Comparison of ENCODE assay signal across 8 cellular contexts in the genomic region with DNA sequence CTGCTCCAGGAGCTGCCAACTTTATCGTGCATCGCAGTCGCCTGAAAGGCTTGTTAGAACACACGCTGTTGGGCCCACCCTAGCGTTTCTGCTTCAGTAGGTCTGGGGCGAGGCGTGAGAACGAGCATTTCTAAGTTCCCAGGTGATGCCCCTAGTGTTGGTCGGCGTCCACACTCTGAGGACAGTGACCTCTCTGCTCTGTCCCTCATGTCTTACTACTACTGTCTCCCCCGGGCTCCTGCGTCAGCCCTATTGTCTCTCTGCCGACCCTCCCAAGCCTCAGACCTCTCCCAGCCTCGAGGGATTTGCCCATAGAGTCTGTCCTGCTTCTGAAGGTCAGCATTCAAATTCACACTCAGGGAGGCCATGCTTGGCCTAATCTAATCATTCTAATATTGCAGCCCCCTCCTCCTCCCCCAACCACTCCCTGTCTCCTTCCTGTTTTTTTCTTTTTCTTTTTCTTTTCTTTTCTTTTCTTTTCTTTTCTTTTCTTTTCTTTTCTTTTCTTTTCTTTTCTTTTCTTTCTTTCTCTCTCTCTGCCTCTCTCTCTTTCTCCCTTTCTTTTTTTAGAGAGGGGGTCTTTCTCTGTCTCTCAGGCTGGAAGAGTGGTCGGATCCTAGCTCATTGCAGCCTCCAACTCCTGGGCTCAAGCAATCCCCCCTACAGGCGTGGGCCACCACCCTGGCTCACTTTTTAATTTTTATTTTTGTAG. TPM values are rescaled to one million over a fixed set of nuclear protein-coding genes. Genes with fewer than 3 reads are reported as not detected.
A peak's percentile ranks its signal among the peaks of the same experiment; 100 is the strongest.
DNase-seq lines count a peak whose midpoint lies in the region; ATAC-seq and TF ChIP-seq lines count a peak whose summit lies in the region.

No MANE protein-coding gene starts in this region.

- H3K23ac ChIP-seq in IMR-90 (ENCODE audit: low read depth, low read length), result 0 out of 2 replicates have a peak overlapping the region, but pooled peaks have one; percentile 47

- no peak overlapping the region for H3K18ac ChIP-seq in IMR-90 (ENCODE audit: low read depth, low read length)

- peak overlapping the region; percentile 99 for H2AFZ ChIP-seq in IMR-90 (replicated peaks; ENCODE audit: low read length, poor library complexity)

- H2BK5ac ChIP-seq in IMR-90 (ENCODE audit: low read depth, low read length, poor library complexity, severe bottlenecking), result no peak overlapping the region

- peak overlapping the region; percentile 96 for H3K4me2 ChIP-seq in IMR-90 (ENCODE audit: low read depth, low read length)

- H2AK5ac ChIP-seq in IMR-90 (ENCODE audit: low read depth, low read length), result no peak overlapping the region

- TF ChIP-seq RAD21 in IMR-90 (IDR thresholded peaks at IDR 0.05; ENCODE audit: low read length), result no peak

- peak overlapping the region; percentile 77 to 90; a peak in 3 of 4 replicates for H4K8ac ChIP-seq in IMR-90 (ENCODE audit: low read depth in 2 of 2, low read length in 2 of 2)

- H4K20me1 ChIP-seq in IMR-90 (ENCODE audit: insufficient read depth, low read length), result peaks cover 4% of the 10 kb centered on the region; the same call in 1 of the 2 replicates

- no peaks in the 10 kb centered on the region for H3K9me1 ChIP-seq in IMR-90 (ENCODE audit: insufficient read depth, low read length)

- no peaks in the 10 kb centered on the region for H3K36me3 ChIP-seq in IMR-90 (ENCODE audit: control insufficient read depth, insufficient read depth, low read length)

- peak overlapping the region; percentile 98 for H3K4me3 ChIP-seq in IMR-90 (ENCODE audit: insufficient read depth, low read depth, low read length)

- peak overlapping the region; percentile 14; the same call in 1 of the 2 replicates for H3K27ac ChIP-seq in IMR-90 (ENCODE audit: insufficient read depth, low read length)

- no peak for DNase-seq in activated T-cell treated with anti-CD3 and anti-CD28 coated beads, Interleukin-2, amount 50 U/mL, for 4 hours
- DNase-seq in activated T-cell treated with anti-CD3 and anti-CD28 coated beads, Interleukin-2, amount 50 U/mL, for 1 hour, result no peak
- DNase-seq in IMR-90 (no peak), SKM-1 treated with dmso at 0.1 percent for 144 hours (lab: John Stamatoyannopoulos, UW; ENCODE audit: unreplicated experiment) (peak; percentile 44), NCI-H1048 (lab: John Stamatoyannopoulos, UW) (no peak)
- DNase-seq in naive thymus-derived CD8-positive, alpha-beta T cell, result peak in 1 of 10 donors; percentile 8

- peak overlapping the region; percentile 76 for H3K9ac ChIP-seq in IMR-90 (ENCODE audit: low read depth, low read length)

- dilution Hi-C loops in IMR-90 (cut with HindIII; ENCODE audit: low sequenced_read_pairs, unreplicated experiment), result no loop called here

- no TSS peak for BruUV-seq in IMR-90 (replicated peaks; lab: Mats Ljungman, UMichigan)

- no peaks in the 10 kb centered on the region for H3K27me3 Mint-ChIP-seq in activated T-cell treated with anti-CD3 and anti-CD28 coated beads, Interleukin-2, amount 50 U/mL, for 4 hours (ENCODE audit: low read depth)
- H3K27me3 Mint-ChIP-seq in naive thymus-derived CD8-positive, alpha-beta T cell, result no peaks in the 10 kb centered on the region

- no peak overlapping the region for H2BK120ac ChIP-seq in IMR-90 (ENCODE audit: low read depth, low read length)

- H3K36me3 Mint-ChIP-seq in activated T-cell treated with anti-CD3 and anti-CD28 coated beads, Interleukin-2, amount 50 U/mL, for 4 hours (ENCODE audit: insufficient read depth), result no peaks in the 10 kb centered on the region
- no peaks in the 10 kb centered on the region for H3K36me3 Mint-ChIP-seq in naive thymus-derived CD8-positive, alpha-beta T cell

- 2% methylated on average over 9 of the region's 16 CpGs; no CpG with 5 or more reads in 1 of the 2 experiments for whole genome bisulfite sequencing in IMR-90 (ENCODE audit: extremely low coverage in 2 of 2, insufficient read length in 1 of 2), 2 experiments

- in situ Hi-C loops in IMR-90 (cut with MboI; ENCODE audit: low sequenced_read_pairs), result no loop called here

- H3K9me3 Mint-ChIP-seq in activated T-cell treated with anti-CD3 and anti-CD28 coated beads, Interleukin-2, amount 50 U/mL, for 4 hours, result no peaks in the 10 kb centered on the region
- H3K9me3 Mint-ChIP-seq in naive thymus-derived CD8-positive, alpha-beta T cell, result no peaks in the 10 kb centered on the region

- no peak overlapping the region for H3K4ac ChIP-seq in IMR-90 (ENCODE audit: low read depth, low read length)

- H3K27ac Mint-ChIP-seq in naive thymus-derived CD8-positive, alpha-beta T cell, result peak overlapping the region; percentile 87 to 98 (median 95)

- H3K4me1 Mint-ChIP-seq in activated T-cell treated with anti-CD3 and anti-CD28 coated beads, Interleukin-2, amount 50 U/mL, for 4 hours (ENCODE audit: low read depth), result peaks cover 18% of the 10 kb centered on the region
- peaks cover 7 to 26% (median 25%) of the 10 kb centered on the region in 4 donors for H3K4me1 Mint-ChIP-seq in naive thymus-derived CD8-positive, alpha-beta T cell

- no peak overlapping the region; the same call in 2 of the 3 replicates for H2BK15ac ChIP-seq in IMR-90 (ENCODE audit: low read depth, low read length)

- no peak overlapping the region for H3K14ac ChIP-seq in IMR-90 (replicated peaks; ENCODE audit: low read depth, low read length)

- ATAC-seq in activated T-cell treated with anti-CD3 and anti-CD28 coated beads, Interleukin-2, amount 50 U/mL, for 4 hours, result peak; percentile 16 to 27
- ATAC-seq in GM21723 (IDR thresholded peaks at IDR 0.05; ENCODE audit: unreplicated experiment), result peak; percentile 60
- 0 out of 2 replicates have a peak, but pooled peaks have one; percentile 2 for ATAC-seq in IMR-90 (ENCODE audit: low read depth)
- ATAC-seq in esophagus mucosa, result peak; percentile 44
- ATAC-seq in naive thymus-derived CD8-positive, alpha-beta T cell, result no peak

- H3K27me3 ChIP-seq in IMR-90 (ENCODE audit: control insufficient read depth, insufficient read depth, low read length), result no peaks in the 10 kb centered on the region

- intact Hi-C loops in IMR-90 (cut with micrococcal nuclease), result no loop called here

- no peak for TF ChIP-seq CTCF in IMR-90 (conservative IDR thresholded peaks at IDR 0.05; ENCODE audit: low read depth, low read length)

- peak overlapping the region; percentile 86 for H2AK9ac ChIP-seq in IMR-90 (replicated peaks; ENCODE audit: low read depth, low read length, poor library complexity)

- POLR2A ChIA-PET in IMR-90 (lab: Charles Lee; ENCODE audit: unreplicated experiment), result no interaction called here
- POLR2A ChIA-PET in naive thymus-derived CD8-positive, alpha-beta T cell (lab: Charles Lee), result interaction anchor here (0.7 to 2.4 kb wide), 9 partner anchors 8 to 1261 kb away, joined by 3 to 7 read pairs (median 4); a partner anchor contains a TSS

- H3K4me3 Mint-ChIP-seq in activated T-cell treated with anti-CD3 and anti-CD28 coated beads, Interleukin-2, amount 50 U/mL, for 4 hours, result peak overlapping the region; percentile 78
- H3K4me3 Mint-ChIP-seq in naive thymus-derived CD8-positive, alpha-beta T cell, result peak overlapping the region; percentile 83 to 94 (median 90)

- no peak overlapping the region for H3K56ac ChIP-seq in IMR-90 (ENCODE audit: extremely low read depth, insufficient read depth, low read length)

- no peak overlapping the region; the same call in 1 of the 2 replicates for H4K5ac ChIP-seq in IMR-90 (ENCODE audit: low read depth, low read length)

- H3K9me3 ChIP-seq in IMR-90 (ENCODE audit: control insufficient read depth, insufficient read depth, low read length), result no peaks in the 10 kb centered on the region

- TF ChIP-seq POLR2A in IMR-90 (IDR thresholded peaks at IDR 0.05; ENCODE audit: low read depth, low read length), result no peak

- no peak overlapping the region for H2BK20ac ChIP-seq in IMR-90 (ENCODE audit: low read depth, low read length)

- no peak overlapping the region for H4K91ac ChIP-seq in IMR-90 (ENCODE audit: insufficient read depth, low read depth, low read length)

- CTCF ChIA-PET in IMR-90 (lab: Yijun Ruan, JAX), result interaction anchor here (1.3 to 1.7 kb wide), 2 partner anchors 15 to 19 kb away, joined by 3 to 6 read pairs; no protein-coding TSS in a partner anchor

- peaks cover 15 to 24% of the 10 kb centered on the region in 2 experiments for H3K79me1 ChIP-seq in IMR-90 (ENCODE audit: low read depth in 1 of 2, low read length in 2 of 2)

- peaks cover 2% of the 10 kb centered on the region; the same call in 1 of the 2 replicates for H3K4me1 ChIP-seq in IMR-90 (ENCODE audit: control insufficient read depth, insufficient read depth, low read length)

TF ChIP-seq in IMR-90, 13 proteins besides CTCF, POLR2A, EP300 and RAD21:
- TF ChIP-seq CEBPB (IDR thresholded peaks at IDR 0.05; ENCODE audit: low read depth, low read length) (no peak), MAZ (IDR thresholded peaks at IDR 0.05; ENCODE audit: borderline replicate concordance, low read depth, low read length) (no peak)

RNA-seq across cellular contexts. Expression of a gene that starts 0.9 kb away (rescaled TPM):
- 10 to 100 TPM; 11.1 to 14.2 (median 11.3) TPM for total RNA-seq in activated T-cell treated with anti-CD3 and anti-CD28 coated beads, Interleukin-2, amount 50 U/mL, for 4 hours
- total RNA-seq in IMR-90 (2012; rRNA removed), result 13.3 and 14.3 TPM in 2 replicates
- polyA plus RNA-seq in IMR-90 (2012; rRNA removed), result 15.1 and 17.1 TPM in 2 replicates
- 14.1 and 18.0 TPM in 2 replicates for polyA plus RNA-seq in IMR-90 (2012; cell fraction: cytosol; rRNA removed)
- polyA plus RNA-seq in IMR-90 (2012; cell fraction: nucleus; rRNA removed; ENCODE audit: low replicate concordance), result 10.8 and 15.0 TPM in 2 replicates
- total RNA-seq in esophagus mucosa, result 12.9 TPM
- total RNA-seq in naive thymus-derived CD8-positive, alpha-beta T cell, result 10 to 100 TPM; 11.6 to 12.6 TPM
- 10 to 100 TPM in 1 of 3 donors, 1 to 10 TPM in 2; 6.0 to 10.1 (median 7.1) TPM for polyA plus RNA-seq in naive thymus-derived CD8-positive, alpha-beta T cell

Comparison
In these comparisons a context has a peak if more than half of its experiments do, and no peak if none do; other contexts are left out.
1. ATAC-seq: peak in activated T-cell treated with anti-CD3 and anti-CD28 coated beads, Interleukin-2, amount 50 U/mL, for 4 hours (2 of 2), GM21723 (single experiment), IMR-90 (single experiment) and esophagus mucosa (single experiment); none in naive thymus-derived CD8-positive, alpha-beta T cell (0 of 2).